ENCODE assay signal across 1 cellular context in the genomic region with DNA sequence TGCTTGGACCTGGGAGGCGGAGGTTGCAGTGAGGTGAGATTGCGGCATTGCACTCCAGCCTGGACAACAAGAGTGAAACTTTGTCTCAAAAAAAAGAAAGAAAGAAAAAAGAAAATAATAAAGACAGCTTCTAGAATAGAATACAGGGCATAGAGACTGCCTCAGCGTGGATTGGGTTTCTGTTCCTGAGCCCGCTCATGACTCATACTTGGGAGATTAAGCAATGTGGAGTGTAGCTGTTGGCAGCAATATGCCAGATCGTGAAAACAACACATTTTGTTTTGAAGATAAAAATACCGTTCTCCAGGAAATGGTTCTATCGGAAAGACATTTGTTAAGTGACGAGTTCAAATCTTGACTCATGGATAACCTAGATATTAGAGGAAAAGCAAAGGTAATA.
TF ChIP-seq lines count a peak whose summit lies in the region.

No MANE protein-coding gene starts in this region.

TF ChIP-seq in GM23338, 12 proteins besides CTCF, POLR2A, EP300 and RAD21 (continued from another document):
- TF ChIP-seq, protein P1, sequence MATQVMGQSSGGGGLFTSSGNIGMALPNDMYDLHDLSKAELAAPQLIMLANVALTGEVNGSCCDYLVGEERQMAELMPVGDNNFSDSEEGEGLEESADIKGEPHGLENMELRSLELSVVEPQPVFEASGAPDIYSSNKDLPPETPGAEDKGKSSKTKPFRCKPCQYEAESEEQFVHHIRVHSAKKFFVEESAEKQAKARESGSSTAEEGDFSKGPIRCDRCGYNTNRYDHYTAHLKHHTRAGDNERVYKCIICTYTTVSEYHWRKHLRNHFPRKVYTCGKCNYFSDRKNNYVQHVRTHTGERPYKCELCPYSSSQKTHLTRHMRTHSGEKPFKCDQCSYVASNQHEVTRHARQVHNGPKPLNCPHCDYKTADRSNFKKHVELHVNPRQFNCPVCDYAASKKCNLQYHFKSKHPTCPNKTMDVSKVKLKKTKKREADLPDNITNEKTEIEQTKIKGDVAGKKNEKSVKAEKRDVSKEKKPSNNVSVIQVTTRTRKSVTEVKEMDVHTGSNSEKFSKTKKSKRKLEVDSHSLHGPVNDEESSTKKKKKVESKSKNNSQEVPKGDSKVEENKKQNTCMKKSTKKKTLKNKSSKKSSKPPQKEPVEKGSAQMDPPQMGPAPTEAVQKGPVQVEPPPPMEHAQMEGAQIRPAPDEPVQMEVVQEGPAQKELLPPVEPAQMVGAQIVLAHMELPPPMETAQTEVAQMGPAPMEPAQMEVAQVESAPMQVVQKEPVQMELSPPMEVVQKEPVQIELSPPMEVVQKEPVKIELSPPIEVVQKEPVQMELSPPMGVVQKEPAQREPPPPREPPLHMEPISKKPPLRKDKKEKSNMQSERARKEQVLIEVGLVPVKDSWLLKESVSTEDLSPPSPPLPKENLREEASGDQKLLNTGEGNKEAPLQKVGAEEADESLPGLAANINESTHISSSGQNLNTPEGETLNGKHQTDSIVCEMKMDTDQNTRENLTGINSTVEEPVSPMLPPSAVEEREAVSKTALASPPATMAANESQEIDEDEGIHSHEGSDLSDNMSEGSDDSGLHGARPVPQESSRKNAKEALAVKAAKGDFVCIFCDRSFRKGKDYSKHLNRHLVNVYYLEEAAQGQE (IDR thresholded peaks at IDR 0.05; ENCODE audit: unreplicated experiment), result no peak
- TF ChIP-seq NANOG (IDR thresholded peaks at IDR 0.05; ENCODE audit: borderline replicate concordance) (no peak), EZH2phosphoT487 (IDR thresholded peaks at IDR 0.05; ENCODE audit: unreplicated experiment) (no peak), STAT1 (IDR thresholded peaks at IDR 0.05; ENCODE audit: unreplicated experiment) (no peak)
